Comparison of ENCODE assay signal across 14 cellular contexts in genomic region chr7:142507799-142508198, GRCh38.
DNase-seq lines count a peak whose midpoint lies in the region; ATAC-seq and TF ChIP-seq lines count a peak whose summit lies in the region.
"Had no signal": no experiment of that assay in that cellular context is flagged by ENCODE, and none has a peak within 500 bp of the region (broad histone marks: within the 10 kb centered on the region; RNA-seq: fewer than 3 reads in every experiment).

No MANE protein-coding gene starts in this region.

- intact Hi-C loops in CD4-positive, alpha-beta T cell (cut with DNase I, micrococcal nuclease) = no loop called here
- intact Hi-C loops in stomach (cut with DNase I; ENCODE audit: low total_unique reads) = no loop called here

- no peaks in the 10 kb centered on the region for H3K36me3 Mint-ChIP-seq in CD4-positive, alpha-beta T cell (ENCODE audit: low read depth)
- H3K36me3 Mint-ChIP-seq in activated naive CD8-positive, alpha-beta T cell = no peaks in the 10 kb centered on the region
- no peaks in the 10 kb centered on the region for H3K36me3 Mint-ChIP-seq in naive thymus-derived CD8-positive, alpha-beta T cell

- H3K4me3 Mint-ChIP-seq in CD4-positive, alpha-beta T cell = no peak overlapping the region
- no peak overlapping the region for H3K4me3 Mint-ChIP-seq in activated naive CD8-positive, alpha-beta T cell
- peak overlapping the region in 5 of 10 donors; percentile 24 to 79 (median 52) for H3K4me3 Mint-ChIP-seq in naive thymus-derived CD8-positive, alpha-beta T cell
- H3K4me3 Mint-ChIP-seq: HFFc6, neural crest cell had no signal

- WGBS in stomach, 5 donors = 89 to 100% (median 94%) methylated on average over 4 to 5 of the region's 5 CpGs

- no peak for DNase-seq in CD4-positive, alpha-beta T cell
- DNase-seq in DND-41 (no peak), stomach (no peak), SW 1271 (lab: John Stamatoyannopoulos, UW) (no peak)
- DNase-seq in naive thymus-derived CD8-positive, alpha-beta T cell = no peak
- DNase-seq: body of pancreas, HFFc6, IMR-90, NCI-H146, Right ventricle myocardium superior had no signal

- H3K4me2 ChIP-seq in DND-41 (ENCODE audit: insufficient read depth, low read length) = no peak overlapping the region

- no peaks in the 10 kb centered on the region for H4K20me1 ChIP-seq in DND-41 (ENCODE audit: insufficient read depth, low read length)

- H2AFZ ChIP-seq in DND-41 (ENCODE audit: low read depth, low read length) = no peak overlapping the region

- no peak for TF ChIP-seq POLR2A in stomach (IDR thresholded peaks at IDR 0.05)

- H3K4me1 Mint-ChIP-seq in CD4-positive, alpha-beta T cell (ENCODE audit: low read depth) = peaks cover 53% of the 10 kb centered on the region
- peaks cover 37% of the 10 kb centered on the region for H3K4me1 Mint-ChIP-seq in activated naive CD8-positive, alpha-beta T cell (ENCODE audit: low read depth)
- H3K4me1 Mint-ChIP-seq in naive thymus-derived CD8-positive, alpha-beta T cell = peaks cover 20 to 56% (median 36%) of the 10 kb centered on the region in 4 donors
- H3K4me1 Mint-ChIP-seq: neural crest cell had no signal

- no peaks in the 10 kb centered on the region for H3K9me3 ChIP-seq in CD4-positive, alpha-beta T cell (ENCODE audit: control insufficient read depth, low read length)
- H3K9me3 ChIP-seq in DND-41 (ENCODE audit: insufficient read depth, low read length, severe bottlenecking) = no peaks in the 10 kb centered on the region
- H3K9me3 ChIP-seq in stomach = no peaks in the 10 kb centered on the region
- H3K9me3 ChIP-seq: body of pancreas had no signal

- no peaks in the 10 kb centered on the region for H3K9me3 Mint-ChIP-seq in CD4-positive, alpha-beta T cell
- H3K9me3 Mint-ChIP-seq in activated naive CD8-positive, alpha-beta T cell (ENCODE audit: low read depth) = no peaks in the 10 kb centered on the region
- H3K9me3 Mint-ChIP-seq in naive thymus-derived CD8-positive, alpha-beta T cell = no peaks in the 10 kb centered on the region
- H3K9me3 Mint-ChIP-seq: HFFc6 had no signal

- H3K79me2 ChIP-seq in DND-41 (ENCODE audit: insufficient read depth, low read length) = no peaks in the 10 kb centered on the region

- H3K36me3 ChIP-seq in DND-41 (ENCODE audit: insufficient read depth, low read length) (no peaks in the 10 kb centered on the region), stomach (no peaks in the 10 kb centered on the region)

- TF ChIP-seq CTCF in CD4-positive, alpha-beta T cell (IDR thresholded peaks at IDR 0.05) = no peak
- TF ChIP-seq CTCF in DND-41 (IDR thresholded peaks at IDR 0.05; ENCODE audit: borderline replicate concordance, extremely low read depth, low read length, poor library complexity, severe bottlenecking) = no peak
- no peak for TF ChIP-seq CTCF in stomach (IDR thresholded peaks at IDR 0.05)

- POLR2A ChIA-PET in CD4-positive, alpha-beta T cell (lab: Charles Lee) = interaction anchor here (2.3 kb wide), 1 partner anchor 11 kb away, joined by 5 read pairs; no protein-coding TSS in a partner anchor
- POLR2A ChIA-PET in naive thymus-derived CD8-positive, alpha-beta T cell (lab: Charles Lee) = interaction anchor here (1.7 to 1.9 kb wide), 2 partner anchors 291 to 301 kb away, joined by 4 to 5 read pairs; no protein-coding TSS in a partner anchor

- H3K4me1 ChIP-seq in DND-41 (ENCODE audit: insufficient read depth, low read length) = peaks cover 37% of the 10 kb centered on the region
- H3K4me1 ChIP-seq in stomach = no peaks in the 10 kb centered on the region
- H3K4me1 ChIP-seq: body of pancreas had no signal

- no peaks in the 10 kb centered on the region for H3K27me3 ChIP-seq in CD4-positive, alpha-beta T cell (ENCODE audit: control insufficient read depth, insufficient read depth, low read length)
- no peaks in the 10 kb centered on the region for H3K27me3 ChIP-seq in DND-41 (ENCODE audit: insufficient read depth, low read length, poor library complexity)
- peaks cover 0 to 34% (median 0%) of the 10 kb centered on the region in 3 donors for H3K27me3 ChIP-seq in stomach
- H3K27me3 ChIP-seq: body of pancreas had no signal

- no peak for TF ChIP-seq EP300 in stomach (IDR thresholded peaks at IDR 0.05)

- no peaks in the 10 kb centered on the region for H3K27me3 Mint-ChIP-seq in CD4-positive, alpha-beta T cell
- H3K27me3 Mint-ChIP-seq in activated naive CD8-positive, alpha-beta T cell = no peaks in the 10 kb centered on the region
- peaks cover 0 to 2% (median 0%) of the 10 kb centered on the region in 5 donors for H3K27me3 Mint-ChIP-seq in naive thymus-derived CD8-positive, alpha-beta T cell

- H3K27ac Mint-ChIP-seq in CD4-positive, alpha-beta T cell = peak overlapping the region; percentile 85
- peak overlapping the region; percentile 81 for H3K27ac Mint-ChIP-seq in activated naive CD8-positive, alpha-beta T cell
- peak overlapping the region; percentile 29 to 92 (median 88) for H3K27ac Mint-ChIP-seq in naive thymus-derived CD8-positive, alpha-beta T cell
- H3K27ac Mint-ChIP-seq: HFFc6, progenitor cell of endocrine pancreas had no signal

- no peak overlapping the region for H3K9ac ChIP-seq in DND-41 (ENCODE audit: low read depth, low read length)

- no peak overlapping the region for H3K4me3 ChIP-seq in DND-41 (ENCODE audit: low read depth in 1 of 2, low read length in 2 of 2)
- no peak overlapping the region for H3K4me3 ChIP-seq in stomach
- H3K4me3 ChIP-seq: body of pancreas had no signal

- ATAC-seq in CD4-positive, alpha-beta T cell (ENCODE audit: poor library complexity) = peak; percentile 12
- 0 out of 3 replicates have a peak, but pooled peaks have one; percentile 23 for ATAC-seq in DND-41 (ENCODE audit: insufficient read depth, low read depth)
- peak; percentile 19 to 34 for ATAC-seq in naive thymus-derived CD8-positive, alpha-beta T cell
- ATAC-seq in GM18870 (IDR thresholded peaks at IDR 0.05; ENCODE audit: unreplicated experiment) = no peak

- CTCF ChIA-PET in CD4-positive, alpha-beta T cell (lab: Charles Lee) = interaction anchor here (1.0 to 2.2 kb wide), 3 partner anchors 11 to 24 kb away, joined by 3 to 7 read pairs (median 3); no protein-coding TSS in a partner anchor

- peak overlapping the region; percentile 7 for H3K27ac ChIP-seq in CD4-positive, alpha-beta T cell (ENCODE audit: low read depth, low read length)
- H3K27ac ChIP-seq in DND-41 (ENCODE audit: low read length) (peak overlapping the region; percentile 62), stomach (peak overlapping the region in 2 of 5 donors; percentile 22 to 68)
- H3K27ac ChIP-seq: body of pancreas had no signal
